ENCODE assay signal across 8 cellular contexts in the genomic region with DNA sequence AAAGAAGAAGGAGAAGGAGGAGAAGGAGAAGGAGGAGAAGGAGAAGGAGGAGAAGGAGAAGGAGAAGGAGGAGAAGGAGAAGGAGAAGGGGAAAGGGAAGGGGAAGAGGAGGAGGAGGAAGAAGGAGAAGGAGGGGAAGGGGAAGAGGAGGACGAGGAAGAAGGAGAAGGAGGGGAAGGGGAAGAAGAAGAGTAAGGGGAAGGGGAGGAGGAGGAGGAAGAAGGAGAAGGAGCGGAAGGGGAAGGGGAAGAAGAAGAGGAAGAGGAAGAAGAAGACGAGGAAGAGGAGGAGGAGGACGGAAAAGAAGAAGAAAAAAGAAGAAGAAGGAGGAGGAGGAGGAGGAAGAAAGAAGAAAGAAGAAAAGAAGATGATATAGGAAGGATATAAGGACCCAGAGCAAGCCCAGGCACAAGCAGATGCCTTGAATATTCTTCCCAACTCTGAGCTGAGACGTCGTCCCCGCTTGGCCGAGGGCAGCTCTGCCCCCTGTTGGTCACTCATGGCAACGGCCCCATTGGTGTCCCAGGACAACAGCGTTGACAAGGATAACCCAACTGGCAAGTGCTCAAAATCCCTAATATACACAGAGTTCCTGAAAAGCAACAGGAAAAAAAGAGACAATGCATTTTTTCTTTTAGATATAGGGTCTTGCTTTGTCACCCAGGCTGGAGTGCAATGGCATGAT. TPM values are rescaled to one million over a fixed set of nuclear protein-coding genes. Genes with fewer than 3 reads are reported as not detected.
DNase-seq lines count a peak whose midpoint lies in the region; FAIRE-seq and TF ChIP-seq lines count a peak whose summit lies in the region.

No MANE protein-coding gene starts in this region.

- no peaks in the 10 kb centered on the region for H3K27me3 ChIP-seq in HL-60 (ENCODE audit: insufficient read depth, poor library complexity, severe bottlenecking)

- FAIRE-seq in GM19239 (lab: Jason Lieb, UNC): no peak

- peak; percentile 35 for DNase-seq in COLO829 (ENCODE audit: low spot score)
- peak; percentile 37 to 41 for DNase-seq in HL-60 (ENCODE audit: low read depth in 1 of 2, low spot score in 1 of 2)
- peak; percentile 17 for DNase-seq in amniotic epithelial cell (ENCODE audit: low read depth)
- peak; percentile 46 to 49 for DNase-seq in lung microvascular endothelial cell (ENCODE audit: low read depth in 2 of 2)
- no peak for DNase-seq in superior temporal gyrus (ENCODE audit: extremely low spot score)
- DNase-seq in anterior cingulate cortex (lab: John Stamatoyannopoulos, UW): no peak
- DNase-seq in AML-193 (lab: John Stamatoyannopoulos, UW): no peak
- no peak for DNase-seq in GM19239 (ENCODE audit: insufficient read length, low spot score)

- TF ChIP-seq CTCF in HL-60 (IDR thresholded peaks at IDR 0.05; ENCODE audit: insufficient read depth, low read length): no peak

- H3K27ac ChIP-seq in HL-60 (replicated peaks): no peak overlapping the region

- no peak overlapping the region for H3K4me3 ChIP-seq in HL-60 (replicated peaks; ENCODE audit: insufficient read depth, low read length)

RNA-seq across cellular contexts. Expression of a gene that starts 30.6 kb away (rescaled TPM):
- 0.22 TPM in 1 of 2 replicates, not detected in the other for total RNA-seq in lung microvascular endothelial cell

RNA-seq across cellular contexts. Expression of a gene that starts 53.2 kb away (rescaled TPM):
- total RNA-seq in lung microvascular endothelial cell: not detected in 2 replicates

Comparison
In these comparisons a context has a peak if more than half of its experiments do, and no peak if none do; other contexts are left out.
1. DNase-seq: peak in COLO829 (single experiment), HL-60 (2 of 2), amniotic epithelial cell (single experiment) and lung microvascular endothelial cell (2 of 2); none in superior temporal gyrus (single experiment), anterior cingulate cortex (0 of 58), AML-193 (0 of 2) and GM19239 (single experiment).